Comparison of ENCODE assay signal across 8 cellular contexts in the genomic region with DNA sequence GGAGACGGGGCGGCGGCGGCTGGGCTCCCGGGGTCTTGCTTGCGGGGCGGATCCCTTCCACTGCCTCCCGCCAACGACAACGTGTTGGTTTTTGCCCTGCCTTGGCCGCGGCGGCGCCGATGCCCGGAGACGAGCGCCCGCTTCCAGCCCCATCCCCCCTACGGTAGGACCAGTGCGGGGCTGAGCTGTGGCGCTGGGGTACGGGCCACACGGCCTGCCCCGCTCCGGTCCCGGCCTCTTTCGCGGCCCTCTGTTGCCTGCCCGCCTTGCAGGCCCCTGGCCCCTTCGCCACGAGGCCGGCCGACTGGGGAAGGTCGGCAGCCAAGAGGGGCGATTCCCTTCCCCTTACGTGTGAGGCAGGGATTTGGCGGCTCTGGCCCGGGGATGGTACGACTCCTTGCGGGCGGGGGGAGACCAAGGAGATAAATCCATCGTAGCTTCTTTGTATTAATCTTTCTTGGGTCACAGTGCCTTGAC. TPM values are rescaled to one million over a fixed set of nuclear protein-coding genes. Genes with fewer than 3 reads are reported as not detected.
A peak's percentile ranks its signal among the peaks of the same experiment; 100 is the strongest.
DNase-seq lines count a peak whose midpoint lies in the region; ATAC-seq and TF ChIP-seq lines count a peak whose summit lies in the region.

No MANE protein-coding gene starts in this region.

- DNase-seq in NCI-H2081 (lab: John Stamatoyannopoulos, UW) (peak; percentile 16 to 55), NCI-H2081 treated with DMSO at 0.1 percent for 48 hours (lab: John Stamatoyannopoulos, UW) (no peak), NOMO-1 (lab: John Stamatoyannopoulos, UW; ENCODE audit: unreplicated experiment in 2 of 2) (peak; percentile 70 to 71), cardiac muscle cell (ENCODE audit: low read depth in 1 of 2, low spot score in 1 of 2) (peak; percentile 66 to 73), trophoblast cell (peak in 1 of 2 donors; percentile 42), putamen (ENCODE audit: low spot score) (no peak)

- peaks cover 36% of the 10 kb centered on the region for H3K79me2 ChIP-seq in trophoblast cell (ENCODE audit: control insufficient read depth, insufficient read depth, low read length, poor library complexity)

- peak overlapping the region; percentile 98 for H3K27ac ChIP-seq in cardiac muscle cell
- H3K27ac ChIP-seq in trophoblast cell (ENCODE audit: low read depth, low read length), result peak overlapping the region; percentile 81

- H3K4me3 ChIP-seq in cardiac muscle cell (peak overlapping the region; percentile 55), trophoblast cell (ENCODE audit: low read depth, low read length) (peak overlapping the region; percentile 96)

- H3K27me3 ChIP-seq in cardiac muscle cell (no peaks in the 10 kb centered on the region), trophoblast cell (ENCODE audit: insufficient read depth, low read length) (no peaks in the 10 kb centered on the region)

- H3K9ac ChIP-seq in trophoblast cell (ENCODE audit: low read length), result peak overlapping the region; percentile 92

- H3K4me1 ChIP-seq in cardiac muscle cell (ENCODE audit: low read depth), result peaks cover 5% of the 10 kb centered on the region
- H3K4me1 ChIP-seq in trophoblast cell (ENCODE audit: control insufficient read depth in 1 of 2, insufficient read depth in 2 of 2, low read length in 2 of 2), result peaks cover 8 to 9% of the 10 kb centered on the region in 2 experiments

- H4K91ac ChIP-seq in trophoblast cell (ENCODE audit: low read depth, low read length), result peak overlapping the region; percentile 98

- peak overlapping the region; percentile 90 for H2BK5ac ChIP-seq in trophoblast cell (ENCODE audit: low read depth, low read length, poor library complexity)

- H4K8ac ChIP-seq in trophoblast cell (ENCODE audit: low read depth, low read length), result peak overlapping the region; percentile 99

- H3K27me3 Mint-ChIP-seq in activated naive CD8-positive, alpha-beta T cell, result no peaks in the 10 kb centered on the region

- H2BK120ac ChIP-seq in trophoblast cell (ENCODE audit: insufficient read depth, low read length, poor library complexity), result peak overlapping the region; percentile 96

- TF ChIP-seq CTCF in cardiac muscle cell (IDR thresholded peaks at IDR 0.05; ENCODE audit: low read depth, low read length), result peak; percentile 10

- H3K36me3 ChIP-seq in cardiac muscle cell (no peaks in the 10 kb centered on the region), trophoblast cell (ENCODE audit: control insufficient read depth in 1 of 2, insufficient read depth in 2 of 2, low read length in 2 of 2) (peaks cover 8 to 20% of the 10 kb centered on the region in 2 experiments)

- peaks cover 8% of the 10 kb centered on the region for H3K36me3 Mint-ChIP-seq in activated naive CD8-positive, alpha-beta T cell

- H3K23ac ChIP-seq in trophoblast cell (ENCODE audit: low read length), result no peak overlapping the region

- H3K9me3 ChIP-seq in cardiac muscle cell (ENCODE audit: low read depth), result no peaks in the 10 kb centered on the region
- no peaks in the 10 kb centered on the region for H3K9me3 ChIP-seq in trophoblast cell (ENCODE audit: insufficient read depth, low read depth, low read length)

- H3K27ac Mint-ChIP-seq in activated naive CD8-positive, alpha-beta T cell, result peak overlapping the region; percentile 94

- peak overlapping the region; percentile 95 for H3K4me2 ChIP-seq in trophoblast cell (ENCODE audit: low read length)

- peak overlapping the region; percentile 99 for H3K18ac ChIP-seq in trophoblast cell (ENCODE audit: low read length)

- peak overlapping the region; percentile 28 for H2BK12ac ChIP-seq in trophoblast cell (ENCODE audit: low read length)

- WGBS in trophoblast cell (ENCODE audit: extremely low coverage, insufficient coverage, insufficient read length), result no CpG with 5 or more reads among the region's 43 CpGs

- H3K4me3 Mint-ChIP-seq in activated naive CD8-positive, alpha-beta T cell, result peak overlapping the region; percentile 93

- peak; percentile 25 for ATAC-seq in HG02763 (IDR thresholded peaks at IDR 0.05; ENCODE audit: unreplicated experiment)

- peaks cover 48% of the 10 kb centered on the region for H3K4me1 Mint-ChIP-seq in activated naive CD8-positive, alpha-beta T cell (ENCODE audit: low read depth)

- peak overlapping the region; percentile 100 for H3K4ac ChIP-seq in trophoblast cell (ENCODE audit: low read depth, low read length)

- H3K14ac ChIP-seq in trophoblast cell (ENCODE audit: low read length), result peak overlapping the region; percentile 100

- H4K12ac ChIP-seq in trophoblast cell (ENCODE audit: low read depth, low read length), result peak overlapping the region; percentile 88

- H2AK5ac ChIP-seq in trophoblast cell (ENCODE audit: low read length), result peak overlapping the region; percentile 100

- peak overlapping the region; percentile 73 for H2AFZ ChIP-seq in trophoblast cell (ENCODE audit: insufficient read depth, low read length, poor library complexity)

- peaks cover 13% of the 10 kb centered on the region for H3K79me1 ChIP-seq in trophoblast cell (ENCODE audit: low read length)

- H3K9me3 Mint-ChIP-seq in activated naive CD8-positive, alpha-beta T cell (ENCODE audit: low read depth), result no peaks in the 10 kb centered on the region

RNA-seq across cellular contexts. Expression of a gene that starts 0.5 kb away (rescaled TPM):
- total RNA-seq in cardiac muscle cell, result 314 and 330 TPM in 2 replicates
- polyA plus RNA-seq in cardiac muscle cell, result 323 and 395 TPM in 2 replicates
- polyA plus RNA-seq in trophoblast cell (2013), result 240 and 241 TPM in 2 replicates

RNA-seq across cellular contexts. Expression of a gene that starts 35.2 kb away (rescaled TPM):
- 0.63 and 1.1 TPM in 2 replicates for total RNA-seq in cardiac muscle cell
- 0.86 and 0.94 TPM in 2 replicates for polyA plus RNA-seq in cardiac muscle cell
- 0.22 and 0.30 TPM in 2 replicates for polyA plus RNA-seq in trophoblast cell (2013)

Comparison
In these comparisons a context has a peak if more than half of its experiments do, and no peak if none do; other contexts are left out.
1. DNase-seq: peak in NCI-H2081 (2 of 2), NOMO-1 (2 of 2) and cardiac muscle cell (2 of 2); none in NCI-H2081 treated with DMSO at 0.1 percent for 48 hours (single experiment) and putamen (single experiment).